ENCODE assay signal across 7 cellular contexts in the genomic region with DNA sequence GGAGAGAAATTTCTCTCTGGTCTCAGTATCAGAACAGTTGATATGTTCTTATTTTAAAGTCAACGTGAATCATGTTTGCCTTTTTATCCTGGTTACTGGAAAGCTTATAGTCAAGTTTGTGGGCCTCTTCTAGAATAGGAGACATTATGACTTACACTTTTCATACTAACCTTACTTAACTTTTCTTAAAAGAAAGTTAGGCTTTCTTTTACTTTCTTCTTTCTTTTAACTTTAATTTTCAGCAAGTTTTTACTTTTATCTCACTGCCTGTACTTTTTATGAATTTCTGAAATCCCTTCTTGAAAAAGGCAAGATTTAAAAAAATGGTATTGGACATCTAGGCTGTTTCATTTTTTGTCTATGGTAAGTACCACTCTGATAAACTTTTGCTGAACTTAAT.
"Had no signal": no experiment of that assay in that cellular context is flagged by ENCODE, and none has a peak within 500 bp of the region (broad histone marks: within the 10 kb centered on the region; RNA-seq: fewer than 3 reads in every experiment).

No MANE protein-coding gene starts in this region.

- ATAC-seq: GM12878 had no signal

- FAIRE-seq: GM12878, GM12891, GM12892, GM18507, GM19239 had no signal

- DNase-seq: GDM1, GF-D8 had no signal

- H3K4me3 ChIP-seq: GM12878 had no signal
